ENCODE assay signal across 13 cellular contexts in genomic region chr5:15285901-15286583, GRCh38.
DNase-seq lines count a peak whose midpoint lies in the region; ATAC-seq and TF ChIP-seq lines count a peak whose summit lies in the region.
"Had no signal": no experiment of that assay in that cellular context is flagged by ENCODE, and none has a peak within 500 bp of the region (broad histone marks: within the 10 kb centered on the region; RNA-seq: fewer than 3 reads in every experiment).

No MANE protein-coding gene starts in this region.

- ATAC-seq in HG03432 (IDR thresholded peaks at IDR 0.05; ENCODE audit: unreplicated experiment) (peak; percentile 64), upper lobe of left lung (ENCODE audit: low FRiP score in 2 of 2) (peak; percentile 57 to 69), GM18511 (IDR thresholded peaks at IDR 0.05; ENCODE audit: unreplicated experiment) (no peak)
- ATAC-seq: activated CD4-positive, alpha-beta T cell treated with anti-CD3 and anti-CD28 coated beads for 36 hours had no signal

- H3K4me3 ChIP-seq in adrenal gland: no peak overlapping the region
- H3K4me3 ChIP-seq in hepatocyte: no peak overlapping the region
- no peak overlapping the region for H3K4me3 ChIP-seq in upper lobe of left lung
- H3K4me3 ChIP-seq: SJSA1, suprapubic skin had no signal

- TF ChIP-seq POLR2A in adrenal gland (IDR thresholded peaks at IDR 0.05) (no peak), upper lobe of left lung (IDR thresholded peaks at IDR 0.05) (no peak)

- no peaks in the 10 kb centered on the region for H3K36me3 ChIP-seq in adrenal gland (replicated peaks in 1 of 2)
- no peaks in the 10 kb centered on the region for H3K36me3 ChIP-seq in hepatocyte (replicated peaks; ENCODE audit: insufficient read depth, low read depth)
- no peaks in the 10 kb centered on the region for H3K36me3 ChIP-seq in upper lobe of left lung
- H3K36me3 ChIP-seq: SJSA1, suprapubic skin had no signal

- H3K4me1 ChIP-seq in adrenal gland (replicated peaks in 1 of 2) (no peaks in the 10 kb centered on the region), hepatocyte (ENCODE audit: insufficient read depth) (peaks cover 13% of the 10 kb centered on the region), upper lobe of left lung (no peaks in the 10 kb centered on the region)
- H3K4me1 ChIP-seq: SJSA1, suprapubic skin had no signal

- TF ChIP-seq CTCF in adrenal gland (IDR thresholded peaks at IDR 0.05): no peak
- TF ChIP-seq CTCF in hepatocyte (IDR thresholded peaks at IDR 0.05; ENCODE audit: poor library complexity): no peak
- no peak for TF ChIP-seq CTCF in upper lobe of left lung (IDR thresholded peaks at IDR 0.05)

- H3K27ac ChIP-seq in adrenal gland (no peak overlapping the region), hepatocyte (no peak overlapping the region), upper lobe of left lung (no peak overlapping the region)
- H3K27ac ChIP-seq: SJSA1, suprapubic skin had no signal

- 46 to 48% (median 46%) methylated on average over 5 of the region's 5 CpGs for WGBS in adrenal gland, 4 donors
- 47% methylated on average over 5 of the region's 5 CpGs for WGBS in hepatocyte (ENCODE audit: low lambda C conversion rate, missing lambda C conversion rate)
- WGBS in upper lobe of left lung, 2 donors: 54 to 57% methylated on average over 5 of the region's 5 CpGs

- intact Hi-C loops in adrenal gland (cut with DNase I): no loop called here

- H3K9me3 ChIP-seq in adrenal gland (replicated peaks in 1 of 3) (no peaks in the 10 kb centered on the region), hepatocyte (ENCODE audit: low read depth) (no peaks in the 10 kb centered on the region), upper lobe of left lung (no peaks in the 10 kb centered on the region)
- H3K9me3 ChIP-seq: SJSA1, suprapubic skin had no signal

- no peak for TF ChIP-seq EP300 in upper lobe of left lung (IDR thresholded peaks at IDR 0.05)

- no peaks in the 10 kb centered on the region for H4K20me1 ChIP-seq in hepatocyte (ENCODE audit: insufficient read depth, poor library complexity, severe bottlenecking)

- H3K79me2 ChIP-seq in hepatocyte: no peaks in the 10 kb centered on the region

- no peak overlapping the region for H2AFZ ChIP-seq in hepatocyte

- no peaks in the 10 kb centered on the region for H3K9me2 ChIP-seq in hepatocyte (replicated peaks; ENCODE audit: insufficient read depth)

- DNase-seq in adrenal gland (peak in 6 of 7 donors; percentile 21 to 56 (median 26)), hepatocyte (ENCODE audit: low spot score) (peak; percentile 30), upper lobe of left lung (no peak), RKO (ENCODE audit: low spot score) (no peak)
- no peak for DNase-seq in activated CD4-positive, alpha-beta T cell treated with anti-CD3 and anti-CD28 coated beads, Interleukin-2, amount 50 U/mL, for 48 hours
- DNase-seq: activated CD4-positive, alpha-beta T cell treated with anti-CD3 and anti-CD28 coated beads for 36 hours; activated naive CD8-positive, alpha-beta T cell treated with anti-CD3 and anti-CD28 coated beads for 36 hours; DMS153; stimulated activated CD4-positive, alpha-beta T cell treated with anti-CD3 and anti-CD28 coated beads, Interleukin-4, amount 100 ng/mL, for 24 hours had no signal

- H3K4me2 ChIP-seq in hepatocyte: no peak overlapping the region

- H3K27me3 ChIP-seq in adrenal gland (no peaks in the 10 kb centered on the region), hepatocyte (peaks cover 4% of the 10 kb centered on the region), upper lobe of left lung (no peaks in the 10 kb centered on the region)
- H3K27me3 ChIP-seq: SJSA1, suprapubic skin had no signal

Comparison
In these comparisons a context has a peak if more than half of its experiments do, and no peak if none do; other contexts are left out.
1. DNase-seq: peak in adrenal gland (6 of 7) and hepatocyte (single experiment); none in upper lobe of left lung (0 of 2), activated CD4-positive, alpha-beta T cell treated with anti-CD3 and anti-CD28 coated beads, Interleukin-2, amount 50 U/mL, for 48 hours (0 of 2) and RKO (single experiment).